ENCODE assay signal across 6 cellular contexts in genomic region chr12:125643055-125643454, GRCh38.
"Had no signal": no experiment of that assay in that cellular context is flagged by ENCODE, and none has a peak within 500 bp of the region (broad histone marks: within the 10 kb centered on the region; RNA-seq: fewer than 3 reads in every experiment).

No MANE protein-coding gene starts in this region.

- H3K4me3 ChIP-seq: K562 had no signal

- ATAC-seq: K562 had no signal

- H3K27ac ChIP-seq: HL-60, KMS-11 had no signal

- H3K4me2 ChIP-seq: KMS-11 had no signal

- DNase-seq: KBM-7, KG1 had no signal

- H3K9ac ChIP-seq: KMS-11 had no signal

- FAIRE-seq: HTR-8/SVneo, K562 had no signal
